Comparison of ENCODE assay signal across 8 cellular contexts in the genomic region with DNA sequence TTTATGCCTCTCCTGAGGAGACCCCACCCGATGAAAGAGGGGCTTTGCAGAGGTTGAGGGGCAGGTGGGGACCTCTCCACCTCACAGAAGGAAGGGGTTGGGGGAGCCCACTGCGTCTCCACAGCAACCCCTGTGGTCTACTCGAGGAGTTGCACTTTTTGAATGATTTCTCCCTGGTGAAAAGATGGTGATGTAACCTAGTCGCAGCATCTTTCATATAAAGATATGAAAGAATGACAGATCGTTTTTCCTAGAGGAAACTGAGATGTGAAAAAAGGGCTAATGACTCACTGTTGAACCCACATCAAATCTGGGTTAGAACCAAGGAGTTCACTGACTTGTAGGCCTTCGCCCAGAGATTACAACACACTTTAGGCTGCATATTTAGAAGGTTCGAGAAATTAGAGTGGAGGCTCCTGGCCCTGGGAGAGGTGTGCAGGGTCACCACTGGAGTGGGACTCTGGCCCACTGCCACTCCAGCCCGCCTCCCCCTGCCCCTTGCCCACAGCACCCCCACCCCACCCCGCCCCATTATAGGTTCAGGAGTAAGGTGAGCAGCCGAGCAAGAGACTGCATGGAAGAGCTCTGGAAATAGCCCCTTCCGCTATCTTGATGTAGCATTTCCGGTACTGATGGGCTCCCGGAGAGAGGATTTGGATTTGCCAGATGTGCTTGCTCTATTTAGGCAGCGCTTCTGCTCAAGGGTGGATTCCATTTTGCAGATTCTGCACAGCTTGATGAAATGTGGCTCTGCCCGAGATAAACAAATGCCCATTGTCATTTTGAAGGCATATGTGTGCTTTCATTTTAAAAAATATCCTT. TPM values are rescaled to one million over a fixed set of nuclear protein-coding genes. Genes with fewer than 3 reads are reported as not detected.
DNase-seq lines count a peak whose midpoint lies in the region; ATAC-seq and TF ChIP-seq lines count a peak whose summit lies in the region.

No MANE protein-coding gene starts in this region.

- intact Hi-C loops in Calu3 (cut with micrococcal nuclease; ENCODE audit: unreplicated experiment), result no loop called here

- BruUV-seq in Calu3 (replicated peaks; lab: Mats Ljungman, UMichigan), result no TSS peak

- CTCF ChIA-PET in Calu3 (lab: Charles Lee), result interaction anchor here (0.6 kb wide), 2 partner anchors 13 to 848 kb away, joined by 3 read pairs; no protein-coding TSS in a partner anchor
- CTCF ChIA-PET in activated CD8-positive, alpha-beta memory T cell treated with anti-CD3 and anti-CD28 coated beads, Interleukin-2, amount 10 ng/mL, durations not matched to agents 7 days and 5 days (lab: Charles Lee), result no interaction called here

- H3K27me3 Mint-ChIP-seq in Calu3 (ENCODE audit: unreplicated experiment) (no peaks in the 10 kb centered on the region), glutamatergic neuron (ENCODE audit: unreplicated experiment) (no peaks in the 10 kb centered on the region)
- peaks cover 48% of the 10 kb centered on the region for H3K27me3 Mint-ChIP-seq in activated CD8-positive, alpha-beta memory T cell treated with anti-CD3 and anti-CD28 coated beads, Interleukin-2, amount 10 ng/mL, durations not matched to agents 7 days and 5 days

- peak; percentile 46 for TF ChIP-seq CTCF in Calu3 (IDR thresholded peaks at IDR 0.05; ENCODE audit: unreplicated experiment)
- peak; percentile 25 for TF ChIP-seq CTCF in glutamatergic neuron (IDR thresholded peaks at IDR 0.05; ENCODE audit: partially characterized antibody, unreplicated experiment)

- H3K27ac Mint-ChIP-seq in Calu3 (ENCODE audit: unreplicated experiment), result peak overlapping the region; percentile 63
- H3K27ac Mint-ChIP-seq in activated CD8-positive, alpha-beta memory T cell treated with anti-CD3 and anti-CD28 coated beads, Interleukin-2, amount 10 ng/mL, durations not matched to agents 7 days and 5 days, result no peak overlapping the region
- no peak overlapping the region for H3K27ac Mint-ChIP-seq in glutamatergic neuron (ENCODE audit: unreplicated experiment)

- H3K36me3 Mint-ChIP-seq in Calu3 (ENCODE audit: insufficient read depth, unreplicated experiment) (peaks cover 20% of the 10 kb centered on the region), glutamatergic neuron (ENCODE audit: unreplicated experiment) (no peaks in the 10 kb centered on the region)
- H3K36me3 Mint-ChIP-seq in activated CD8-positive, alpha-beta memory T cell treated with anti-CD3 and anti-CD28 coated beads, Interleukin-2, amount 10 ng/mL, durations not matched to agents 7 days and 5 days, result no peaks in the 10 kb centered on the region

- ATAC-seq in GM21447 (IDR thresholded peaks at IDR 0.05; ENCODE audit: unreplicated experiment) (peak; percentile 64), GM18873 (IDR thresholded peaks at IDR 0.05; ENCODE audit: low FRiP score, unreplicated experiment) (no peak)
- ATAC-seq in activated CD8-positive, alpha-beta memory T cell treated with anti-CD3 and anti-CD28 coated beads, Interleukin-2, amount 10 ng/mL, durations not matched to agents 7 days and 5 days, result peak; percentile 70

- H3K4me1 Mint-ChIP-seq in Calu3 (ENCODE audit: low read depth, unreplicated experiment), result peaks cover 51% of the 10 kb centered on the region
- H3K4me1 Mint-ChIP-seq in activated CD8-positive, alpha-beta memory T cell treated with anti-CD3 and anti-CD28 coated beads, Interleukin-2, amount 10 ng/mL, durations not matched to agents 7 days and 5 days, result peaks cover 14% of the 10 kb centered on the region
- H3K4me1 Mint-ChIP-seq in glutamatergic neuron (ENCODE audit: low read depth, unreplicated experiment), result peaks cover 7% of the 10 kb centered on the region

- no peaks in the 10 kb centered on the region for H3K9me3 Mint-ChIP-seq in Calu3 (ENCODE audit: low read depth, unreplicated experiment)
- no peaks in the 10 kb centered on the region for H3K9me3 Mint-ChIP-seq in activated CD8-positive, alpha-beta memory T cell treated with anti-CD3 and anti-CD28 coated beads, Interleukin-2, amount 10 ng/mL, durations not matched to agents 7 days and 5 days (ENCODE audit: low read depth)
- peaks cover 3% of the 10 kb centered on the region for H3K9me3 Mint-ChIP-seq in glutamatergic neuron (ENCODE audit: unreplicated experiment)

- no peak overlapping the region for H3K4me3 Mint-ChIP-seq in Calu3 (ENCODE audit: low read depth, unreplicated experiment)
- no peak overlapping the region for H3K4me3 Mint-ChIP-seq in activated CD8-positive, alpha-beta memory T cell treated with anti-CD3 and anti-CD28 coated beads, Interleukin-2, amount 10 ng/mL, durations not matched to agents 7 days and 5 days
- no peak overlapping the region for H3K4me3 Mint-ChIP-seq in glutamatergic neuron (ENCODE audit: unreplicated experiment)

- DNase-seq in Calu3, result no peak
- DNase-seq in HuH-7 (ENCODE audit: low spot score), result peak; percentile 44
- DNase-seq in activated CD8-positive, alpha-beta memory T cell treated with anti-CD3 and anti-CD28 coated beads, Interleukin-2, amount 10 ng/mL, durations not matched to agents 7 days and 5 days, result no peak
- no peak for DNase-seq in glutamatergic neuron
- DNase-seq in stimulated activated CD4-positive, alpha-beta T cell treated with anti-CD3 and anti-CD28 coated beads, Interleukin-4, amount 100 ng/mL, for 24 hours, result peak; percentile 35
- DNase-seq in mesenteric fat pad (ENCODE audit: low spot score), result no peak

RNA-seq across cellular contexts. Expression of gene TGFB2, which starts 6.7 kb away (rescaled TPM):
- total RNA-seq in Calu3 (2022) (32.2 and 37.6 TPM in 2 replicates), glutamatergic neuron (ENCODE audit: unreplicated experiment) (2.0 TPM), mesenteric fat pad (1.6 TPM)
- not detected for total RNA-seq in activated CD8-positive, alpha-beta memory T cell treated with anti-CD3 and anti-CD28 coated beads, Interleukin-2, amount 10 ng/mL, durations not matched to agents 7 days and 5 days

Comparison
In these comparisons a context has a peak if more than half of its experiments do, and no peak if none do; other contexts are left out.
1. DNase-seq: peak in HuH-7 (single experiment) and stimulated activated CD4-positive, alpha-beta T cell treated with anti-CD3 and anti-CD28 coated beads, Interleukin-4, amount 100 ng/mL, for 24 hours (single experiment); none in Calu3 (single experiment), activated CD8-positive, alpha-beta memory T cell treated with anti-CD3 and anti-CD28 coated beads, Interleukin-2, amount 10 ng/mL, durations not matched to agents 7 days and 5 days (single experiment), glutamatergic neuron (single experiment) and mesenteric fat pad (single experiment).
2. RNA of gene TGFB2, which starts 6.7 kb away (total RNA-seq): 32.2 to 37.6 TPM in Calu3; 2.0 TPM in glutamatergic neuron (single experiment), 1.6 TPM in mesenteric fat pad (single experiment) and not detected in activated CD8-positive, alpha-beta memory T cell treated with anti-CD3 and anti-CD28 coated beads, Interleukin-2, amount 10 ng/mL, durations not matched to agents 7 days and 5 days; every median in the first group is over 10 times any median in the second.